9 cellular contexts compared by ENCODE assay signal in genomic region chr6:108134213-108134973, GRCh38. TPM values are rescaled to one million over a fixed set of nuclear protein-coding genes. Genes with fewer than 3 reads are reported as not detected.
DNase-seq lines count a peak whose midpoint lies in the region; ATAC-seq and TF ChIP-seq lines count a peak whose summit lies in the region.
"Had no signal": no experiment of that assay in that cellular context is flagged by ENCODE, and none has a peak within 500 bp of the region (broad histone marks: within the 10 kb centered on the region; RNA-seq: fewer than 3 reads in every experiment).

No MANE protein-coding gene starts in this region.

- peaks cover 79% of the 10 kb centered on the region for H3K27me3 Mint-ChIP-seq in activated naive CD4-positive, alpha-beta T cell treated with anti-CD3 and anti-CD28 coated beads, Interleukin-2, amount 10 ng/mL, durations not matched to agents 7 days and 5 days

- no peak for ATAC-seq in GM18868 (IDR thresholded peaks at IDR 0.05; ENCODE audit: unreplicated experiment)

- CTCF ChIA-PET in activated naive CD4-positive, alpha-beta T cell treated with anti-CD3 and anti-CD28 coated beads, Interleukin-2, amount 10 ng/mL, durations not matched to agents 7 days and 5 days (lab: Charles Lee), result no interaction called here

- H3K27me3 ChIP-seq in transverse colon, result peaks cover 98% of the 10 kb centered on the region

- no peaks in the 10 kb centered on the region for H3K9me3 Mint-ChIP-seq in activated naive CD4-positive, alpha-beta T cell treated with anti-CD3 and anti-CD28 coated beads, Interleukin-2, amount 10 ng/mL, durations not matched to agents 7 days and 5 days

- no peak for TF ChIP-seq POLR2A in transverse colon (IDR thresholded peaks at IDR 0.05)

- H3K4me1 Mint-ChIP-seq in activated naive CD4-positive, alpha-beta T cell treated with anti-CD3 and anti-CD28 coated beads, Interleukin-2, amount 10 ng/mL, durations not matched to agents 7 days and 5 days, result peaks cover 12% of the 10 kb centered on the region

- peak overlapping the region; percentile 71 for H3K27ac ChIP-seq in mesodermal cell (ENCODE audit: low read depth, low read length, severe bottlenecking)
- H3K27ac ChIP-seq in transverse colon, result no peak overlapping the region

- no peak for TF ChIP-seq CTCF in transverse colon (IDR thresholded peaks at IDR 0.05)

- H3K9me3 ChIP-seq in mesodermal cell (ENCODE audit: control insufficient read depth, low read length) (no peaks in the 10 kb centered on the region), transverse colon (no peaks in the 10 kb centered on the region)

- H3K4me3 ChIP-seq in mesodermal cell (ENCODE audit: extremely low read depth, insufficient read depth, low read length, poor library complexity, severe bottlenecking) (peak overlapping the region; percentile 20), transverse colon (peak overlapping the region in 3 of 4 donors; percentile 32 to 55 (median 36))

- peak overlapping the region; percentile 12 for H3K4me3 Mint-ChIP-seq in activated naive CD4-positive, alpha-beta T cell treated with anti-CD3 and anti-CD28 coated beads, Interleukin-2, amount 10 ng/mL, durations not matched to agents 7 days and 5 days

- 4 to 6% methylated on average over 9 to 10 of the region's 18 CpGs for WGBS in mesodermal cell (ENCODE audit: insufficient coverage in 2 of 2), 2 experiments
- 27 to 30% methylated on average over 3 to 18 of the region's 18 CpGs for WGBS in transverse colon (ENCODE audit: low coverage in 1 of 2), 2 donors

- TF ChIP-seq EP300 in transverse colon (IDR thresholded peaks at IDR 0.05; ENCODE audit: low read depth), result no peak

- no peak overlapping the region for H3K27ac Mint-ChIP-seq in activated naive CD4-positive, alpha-beta T cell treated with anti-CD3 and anti-CD28 coated beads, Interleukin-2, amount 10 ng/mL, durations not matched to agents 7 days and 5 days

- in situ Hi-C loops in transverse colon (cut with MboI; ENCODE audit: low pct_ligation_motif_present in 1 of 4, low pct_unique_long_range_greater_than_20kb in 1 of 4, low sequenced_read_pairs in 3 of 4), result no loop called here

- H3K4me1 ChIP-seq in mesodermal cell (ENCODE audit: control insufficient read depth, insufficient read depth, low read length, poor library complexity, severe bottlenecking) (peaks cover 11% of the 10 kb centered on the region), transverse colon (peaks cover 5 to 15% (median 11%) of the 10 kb centered on the region in 4 donors)

- no peak for DNase-seq in activated naive CD4-positive, alpha-beta T cell treated with anti-CD3 and anti-CD28 coated beads, Interleukin-2, amount 10 ng/mL, durations not matched to agents 7 days and 5 days
- DNase-seq in activated naive CD4-positive, alpha-beta T cell treated with anti-CD3 and anti-CD28 coated beads, Interleukin-2, amount 50 U/mL, for 16 hours, result no peak
- peak; percentile 56 for DNase-seq in astrocyte of the hippocampus (ENCODE audit: low read depth, low spot score)
- no peak for DNase-seq in transverse colon
- DNase-seq in Kasumi-1 (lab: John Stamatoyannopoulos, UW), result no peak
- DNase-seq in NCI-H1048 (lab: John Stamatoyannopoulos, UW), result no peak
- DNase-seq: activated effector memory CD4-positive, alpha-beta T cell treated with anti-CD3 and anti-CD28 coated beads, Interleukin-2, amount 50 U/mL, for 16 hours had no signal

- intact Hi-C loops in transverse colon (cut with DNase I; ENCODE audit: low total_unique reads), result no loop called here

- H3K36me3 ChIP-seq in mesodermal cell (ENCODE audit: control insufficient read depth, insufficient read depth, low read length), result no peaks in the 10 kb centered on the region
- no peaks in the 10 kb centered on the region for H3K36me3 ChIP-seq in transverse colon

- H3K36me3 Mint-ChIP-seq in activated naive CD4-positive, alpha-beta T cell treated with anti-CD3 and anti-CD28 coated beads, Interleukin-2, amount 10 ng/mL, durations not matched to agents 7 days and 5 days, result peaks cover 3% of the 10 kb centered on the region

RNA-seq across cellular contexts. Expression of gene NR2E1, which starts 31.4 kb away (rescaled TPM):
- not detected for polyA plus RNA-seq in mesodermal cell (2013, experiment 1 of 2)
- not detected for polyA plus RNA-seq in mesodermal cell (2013, experiment 2 of 2)
- total RNA-seq in transverse colon, result not detected

RNA-seq across cellular contexts. Expression of gene OSTM1, which starts 59.9 kb away (rescaled TPM):
- 39.7 TPM for polyA plus RNA-seq in mesodermal cell (2013, experiment 1 of 2)
- 32.4 TPM for polyA plus RNA-seq in mesodermal cell (2013, experiment 2 of 2)
- total RNA-seq in transverse colon, result 100 to 1,000 TPM in 1 of 4 donors, 10 to 100 TPM in 3; 26.3 to 327 (median 58.4) TPM
